ENCODE assay signal across 26 cellular contexts in genomic region chr9:83526901-83527300, GRCh38. TPM values are rescaled to one million over a fixed set of nuclear protein-coding genes. Genes with fewer than 3 reads are reported as not detected.
DNase-seq lines count a peak whose midpoint lies in the region; ATAC-seq and TF ChIP-seq lines count a peak whose summit lies in the region.
"Had no signal": no experiment of that assay in that cellular context is flagged by ENCODE, and none has a peak within 500 bp of the region (broad histone marks: within the 10 kb centered on the region; RNA-seq: fewer than 3 reads in every experiment).

No MANE protein-coding gene starts in this region.

- H2AFZ ChIP-seq in GM23338 = no peak overlapping the region

- DNase-seq in GM23338 (ENCODE audit: low spot score) = no peak
- peak; percentile 20 for DNase-seq in NCI-H146 treated with DMSO at 0.1 percent for 48 hours (lab: John Stamatoyannopoulos, UW; ENCODE audit: unreplicated experiment)
- peak; percentile 24 for DNase-seq in nephron progenitor cell
- DNase-seq in kidney tubule cell (ENCODE audit: low spot score) = no peak
- no peak for DNase-seq in activated CD4-positive, alpha-beta T cell treated with anti-CD3 and anti-CD28 coated beads for 48 hours
- DNase-seq in COR-L47 (lab: John Stamatoyannopoulos, UW) = no peak
- DNase-seq in NCI-H345 (lab: John Stamatoyannopoulos, UW) = no peak
- DNase-seq: activated CD4-positive, alpha-beta memory T cell treated with anti-CD3 and anti-CD28 coated beads for 36 hours; activated CD8-positive, alpha-beta memory T cell treated with anti-CD3 and anti-CD28 coated beads, Interleukin-2, amount 50 U/mL, for 48 hours; effector CD8-positive, alpha-beta T cell; EL; erythroblast; head of caudate nucleus; left cardiac atrium; NCI-H1105 treated with DMSO at 0.1 percent for 48 hours; NCI-H2029 treated with DMSO at 0.1 percent for 48 hours; stimulated activated naive CD8-positive, alpha-beta T cell treated with anti-CD3 and anti-CD28 coated beads, Interleukin-15, Interleukin-2, amounts not matched to agents 100 U/mL and 50 U/mL, for 24 hours; T-helper 1 cell; testis; uterus had no signal

- H3K4me1 Mint-ChIP-seq in GM23338 (peaks cover 16% of the 10 kb centered on the region), brain (peaks cover 36% of the 10 kb centered on the region), nephron progenitor cell (peaks cover 27% of the 10 kb centered on the region)
- H3K4me1 Mint-ChIP-seq: activated naive CD4-positive, alpha-beta T cell treated with anti-CD3 and anti-CD28 coated beads, Interleukin-2, amount 50 U/mL, for 24 hours; activated T-helper 17 cell treated with anti-CD3 and anti-CD28 coated beads, Interleukin-2, amount 50 U/mL, for 72 hours; memory B cell had no signal

- H3K27ac Mint-ChIP-seq in GM23338 = no peak overlapping the region
- peak overlapping the region in 3 of 5 experiments; percentile 54 to 84 (median 80) for H3K27ac Mint-ChIP-seq in brain
- peak overlapping the region; percentile 60 for H3K27ac Mint-ChIP-seq in nephron progenitor cell
- H3K27ac Mint-ChIP-seq: activated CD4-positive, alpha-beta memory T cell treated with anti-CD3 and anti-CD28 coated beads for 36 hours; activated naive CD4-positive, alpha-beta T cell treated with anti-CD3 and anti-CD28 coated beads, Interleukin-2, amount 50 U/mL, for 24 hours; activated T-helper 17 cell treated with anti-CD3 and anti-CD28 coated beads, Interleukin-2, amount 50 U/mL, for 72 hours; memory B cell had no signal

- peak overlapping the region; percentile 49; the same call in 1 of the 2 replicates for H3K4me2 ChIP-seq in GM23338
- H3K4me2 ChIP-seq: BLaER1 treated with 17β-estradiol and CSF1 and Interleukin-3, amounts not matched to agents 10 nM and 100 nM had no signal

- peaks cover 4% of the 10 kb centered on the region; the same call in 1 of the 3 replicates for H3K36me3 Mint-ChIP-seq in GM23338 (ENCODE audit: low read depth)
- H3K36me3 Mint-ChIP-seq in brain = peaks cover 13% of the 10 kb centered on the region
- H3K36me3 Mint-ChIP-seq in nephron progenitor cell (ENCODE audit: low read depth) = no peaks in the 10 kb centered on the region
- H3K36me3 Mint-ChIP-seq: memory B cell had no signal

- no peak overlapping the region for H3K4me3 ChIP-seq in GM23338
- H3K4me3 ChIP-seq: BLaER1 treated with 17β-estradiol and CSF1 and Interleukin-3, amounts not matched to agents 10 nM and 100 nM; testis; uterus had no signal

- H3K9me3 Mint-ChIP-seq in GM23338 = peaks cover 5% of the 10 kb centered on the region; the same call in 2 of the 3 replicates
- H3K9me3 Mint-ChIP-seq in brain = peaks cover 7 to 20% (median 13%) of the 10 kb centered on the region in 5 experiments
- peaks cover 19% of the 10 kb centered on the region for H3K9me3 Mint-ChIP-seq in nephron progenitor cell
- H3K9me3 Mint-ChIP-seq: activated naive CD4-positive, alpha-beta T cell treated with anti-CD3 and anti-CD28 coated beads, Interleukin-2, amount 50 U/mL, for 24 hours; activated T-helper 17 cell treated with anti-CD3 and anti-CD28 coated beads, Interleukin-2, amount 50 U/mL, for 72 hours; memory B cell had no signal

- H3K36me3 ChIP-seq in GM23338 (ENCODE audit: insufficient read depth) = no peaks in the 10 kb centered on the region
- H3K36me3 ChIP-seq: BLaER1 treated with 17β-estradiol and CSF1 and Interleukin-3, amounts not matched to agents 10 nM and 100 nM; uterus had no signal

- no peaks in the 10 kb centered on the region for H3K79me2 ChIP-seq in GM23338 (replicated peaks; ENCODE audit: insufficient read depth)

- H3F3A ChIP-seq in GM23338 (replicated peaks; ENCODE audit: low read depth) = no peaks in the 10 kb centered on the region

- H3K9me2 ChIP-seq in GM23338 (ENCODE audit: insufficient read depth) = no peaks in the 10 kb centered on the region; the same call in 1 of the 2 replicates

- H3K4me1 ChIP-seq in GM23338 (ENCODE audit: insufficient read depth) = no peaks in the 10 kb centered on the region; the same call in 1 of the 2 replicates
- H3K4me1 ChIP-seq: BLaER1 treated with 17β-estradiol and CSF1 and Interleukin-3, amounts not matched to agents 10 nM and 100 nM; testis; uterus had no signal

- peak; percentile 62 for ATAC-seq in GM23338
- ATAC-seq: activated CD4-positive, CD25-positive, alpha-beta regulatory T cell treated with anti-CD3 and anti-CD28 coated beads, Interleukin-2, amount 50 U/mL, for 24 hours; activated T-helper 17 cell treated with anti-CD3 and anti-CD28 coated beads, Interleukin-2, amount 50 U/mL, for 72 hours; left cardiac atrium; stimulated activated naive CD8-positive, alpha-beta T cell treated with anti-CD3 and anti-CD28 coated beads, Interleukin-15, Interleukin-2, amounts not matched to agents 100 U/mL and 50 U/mL, for 24 hours had no signal

- H4K20me1 ChIP-seq in GM23338 (replicated peaks; ENCODE audit: insufficient read depth) = no peaks in the 10 kb centered on the region
- H4K20me1 ChIP-seq: BLaER1 treated with 17β-estradiol and CSF1 and Interleukin-3, amounts not matched to agents 10 nM and 100 nM had no signal

- H3K27me3 ChIP-seq in GM23338 (ENCODE audit: insufficient read depth) = no peaks in the 10 kb centered on the region
- H3K27me3 ChIP-seq: BLaER1 treated with 17β-estradiol and CSF1 and Interleukin-3, amounts not matched to agents 10 nM and 100 nM; testis; uterus had no signal

- H3K27ac ChIP-seq in GM23338 (ENCODE audit: low read depth) = no peak overlapping the region
- H3K27ac ChIP-seq: BLaER1 treated with 17β-estradiol and CSF1 and Interleukin-3, amounts not matched to agents 10 nM and 100 nM; testis; uterus had no signal

- TF ChIP-seq CTCF in GM23338 (conservative IDR thresholded peaks at IDR 0.05; ENCODE audit: low read depth in 2 of 2) = no peak
- no peak for TF ChIP-seq CTCF in brain (conservative IDR thresholded peaks at IDR 0.05)
- no peak for TF ChIP-seq CTCF in nephron progenitor cell (IDR thresholded peaks at IDR 0.05)

- H3K4me3 Mint-ChIP-seq in GM23338 (no peak overlapping the region), brain (peak overlapping the region in 2 of 5 experiments; percentile 3 to 21), nephron progenitor cell (peak overlapping the region; percentile 53)
- H3K4me3 Mint-ChIP-seq: activated CD4-positive, alpha-beta memory T cell treated with anti-CD3 and anti-CD28 coated beads for 36 hours; activated naive CD4-positive, alpha-beta T cell treated with anti-CD3 and anti-CD28 coated beads, Interleukin-2, amount 50 U/mL, for 24 hours; activated T-helper 17 cell treated with anti-CD3 and anti-CD28 coated beads, Interleukin-2, amount 50 U/mL, for 72 hours; memory B cell had no signal

- H3K27me3 Mint-ChIP-seq in GM23338 (ENCODE audit: insufficient read depth, low read depth, poor library complexity) (peaks cover 1% of the 10 kb centered on the region), brain (no peaks in the 10 kb centered on the region), nephron progenitor cell (ENCODE audit: low read depth, poor library complexity) (peaks cover 3% of the 10 kb centered on the region)
- H3K27me3 Mint-ChIP-seq: activated CD4-positive, alpha-beta memory T cell treated with anti-CD3 and anti-CD28 coated beads for 36 hours; activated naive CD4-positive, alpha-beta T cell treated with anti-CD3 and anti-CD28 coated beads, Interleukin-2, amount 50 U/mL, for 24 hours; activated T-helper 17 cell treated with anti-CD3 and anti-CD28 coated beads, Interleukin-2, amount 50 U/mL, for 72 hours had no signal

TF ChIP-seq in GM23338, 12 proteins besides CTCF, POLR2A, EP300 and RAD21:
- TF ChIP-seq, protein P1, sequence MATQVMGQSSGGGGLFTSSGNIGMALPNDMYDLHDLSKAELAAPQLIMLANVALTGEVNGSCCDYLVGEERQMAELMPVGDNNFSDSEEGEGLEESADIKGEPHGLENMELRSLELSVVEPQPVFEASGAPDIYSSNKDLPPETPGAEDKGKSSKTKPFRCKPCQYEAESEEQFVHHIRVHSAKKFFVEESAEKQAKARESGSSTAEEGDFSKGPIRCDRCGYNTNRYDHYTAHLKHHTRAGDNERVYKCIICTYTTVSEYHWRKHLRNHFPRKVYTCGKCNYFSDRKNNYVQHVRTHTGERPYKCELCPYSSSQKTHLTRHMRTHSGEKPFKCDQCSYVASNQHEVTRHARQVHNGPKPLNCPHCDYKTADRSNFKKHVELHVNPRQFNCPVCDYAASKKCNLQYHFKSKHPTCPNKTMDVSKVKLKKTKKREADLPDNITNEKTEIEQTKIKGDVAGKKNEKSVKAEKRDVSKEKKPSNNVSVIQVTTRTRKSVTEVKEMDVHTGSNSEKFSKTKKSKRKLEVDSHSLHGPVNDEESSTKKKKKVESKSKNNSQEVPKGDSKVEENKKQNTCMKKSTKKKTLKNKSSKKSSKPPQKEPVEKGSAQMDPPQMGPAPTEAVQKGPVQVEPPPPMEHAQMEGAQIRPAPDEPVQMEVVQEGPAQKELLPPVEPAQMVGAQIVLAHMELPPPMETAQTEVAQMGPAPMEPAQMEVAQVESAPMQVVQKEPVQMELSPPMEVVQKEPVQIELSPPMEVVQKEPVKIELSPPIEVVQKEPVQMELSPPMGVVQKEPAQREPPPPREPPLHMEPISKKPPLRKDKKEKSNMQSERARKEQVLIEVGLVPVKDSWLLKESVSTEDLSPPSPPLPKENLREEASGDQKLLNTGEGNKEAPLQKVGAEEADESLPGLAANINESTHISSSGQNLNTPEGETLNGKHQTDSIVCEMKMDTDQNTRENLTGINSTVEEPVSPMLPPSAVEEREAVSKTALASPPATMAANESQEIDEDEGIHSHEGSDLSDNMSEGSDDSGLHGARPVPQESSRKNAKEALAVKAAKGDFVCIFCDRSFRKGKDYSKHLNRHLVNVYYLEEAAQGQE (IDR thresholded peaks at IDR 0.05; ENCODE audit: unreplicated experiment) = no peak
- TF ChIP-seq EZH2phosphoT487 (IDR thresholded peaks at IDR 0.05; ENCODE audit: unreplicated experiment) (no peak), JUNB (IDR thresholded peaks at IDR 0.05; ENCODE audit: unreplicated experiment) (no peak), ZNF331 (CRISPR knock-in tag; IDR thresholded peaks at IDR 0.05; ENCODE audit: low read depth) (no peak), STAT1 (IDR thresholded peaks at IDR 0.05; ENCODE audit: unreplicated experiment) (no peak), POLR2AphosphoS5 (IDR thresholded peaks at IDR 0.05; ENCODE audit: low read depth) (no peak)
TF ChIP-seq in GM23338: peak in this region for 0.

RNA-seq across cellular contexts. Expression of gene FRMD3, which starts 11.3 kb away (rescaled TPM):
- total RNA-seq in GM23338 (2014; rRNA removed; shearing (Covaris generic)) = 1.2 and 2.6 TPM in 2 replicates
- 0.47 and 0.64 TPM in 2 replicates for polyA plus RNA-seq in GM23338 (2016; fragmentation: Nextera tagmentation; extraction: Ambion mirVana)
- 18.7 TPM for polyA plus RNA-seq in brain (ENCODE audit: insufficient read depth, low read depth, low replicate concordance)

Comparison
In these comparisons a context has a peak if more than half of its experiments do, and no peak if none do; other contexts are left out.
1. DNase-seq: peak in NCI-H146 treated with DMSO at 0.1 percent for 48 hours (single experiment) and nephron progenitor cell (single experiment); none in GM23338 (single experiment), kidney tubule cell (single experiment), activated CD4-positive, alpha-beta T cell treated with anti-CD3 and anti-CD28 coated beads for 48 hours (single experiment), COR-L47 (single experiment) and NCI-H345 (single experiment).
2. RNA of gene FRMD3, which starts 11.3 kb away (polyA plus RNA-seq): 18.7 TPM in brain (single experiment); 0.47 to 0.64 TPM in GM23338; every median in the first group is over 10 times any median in the second.